ENCODE assay signal across 14 cellular contexts in genomic region chr3:72234394-72234793, GRCh38.
DNase-seq lines count a peak whose midpoint lies in the region; ATAC-seq and TF ChIP-seq lines count a peak whose summit lies in the region.
"Had no signal": no experiment of that assay in that cellular context is flagged by ENCODE, and none has a peak within 500 bp of the region (broad histone marks: within the 10 kb centered on the region; RNA-seq: fewer than 3 reads in every experiment).

No MANE protein-coding gene starts in this region.

- H3K27me3 ChIP-seq in RWPE2 (ENCODE audit: insufficient read depth, poor library complexity, severe bottlenecking) = no peaks in the 10 kb centered on the region

- H3K27ac ChIP-seq in RWPE2 (ENCODE audit: poor library complexity, severe bottlenecking) = no peak overlapping the region

- no peaks in the 10 kb centered on the region for H3K9me3 ChIP-seq in RWPE2 (ENCODE audit: severe bottlenecking)

- no peaks in the 10 kb centered on the region for H3K36me3 ChIP-seq in RWPE2 (ENCODE audit: low read depth)

- DNase-seq in AG08395 (ENCODE audit: low spot score) (peak; percentile 95), RWPE2 (ENCODE audit: low spot score) (no peak), fibroblast of the aortic adventitia (ENCODE audit: low read depth) (peak; percentile 96), non-pigmented ciliary epithelial cell (ENCODE audit: low read depth) (peak; percentile 10), NCI-H69 (lab: John Stamatoyannopoulos, UW) (no peak), Kasumi-1 (lab: John Stamatoyannopoulos, UW) (no peak), NCI-H1436 treated with DMSO at 0.1 percent for 48 hours (lab: John Stamatoyannopoulos, UW) (no peak)
- DNase-seq: activated CD4-positive, CD25-positive, alpha-beta regulatory T cell; activated T-cell treated with anti-CD3 and anti-CD28 coated beads, Interleukin-2, amount 50 U/mL, for 24 hours; kidney; NCI-H1092 treated with DMSO at 0.1 percent for 48 hours; NCI-H524; occipital lobe had no signal

- no peak for TF ChIP-seq CTCF in RWPE2 (IDR thresholded peaks at IDR 0.05; ENCODE audit: poor library complexity, severe bottlenecking)
- TF ChIP-seq CTCF in fibroblast of the aortic adventitia (IDR thresholded peaks at IDR 0.05; ENCODE audit: insufficient read depth, low read length) = no peak

- ATAC-seq in RWPE2 (ENCODE audit: low read depth) (peak; percentile 49; the same call in 2 of the 3 replicates), HG02973 (IDR thresholded peaks at IDR 0.05; ENCODE audit: unreplicated experiment) (no peak)

- no peaks in the 10 kb centered on the region for H3K4me1 ChIP-seq in RWPE2 (ENCODE audit: insufficient read depth, poor library complexity, severe bottlenecking)

- no peak overlapping the region for H3K4me3 ChIP-seq in RWPE2 (ENCODE audit: severe bottlenecking)
- no peak overlapping the region for H3K4me3 ChIP-seq in fibroblast of the aortic adventitia (ENCODE audit: low read depth, low read length)

Comparison
In these comparisons a context has a peak if more than half of its experiments do, and no peak if none do; other contexts are left out.
1. DNase-seq: peak in AG08395 (single experiment), fibroblast of the aortic adventitia (single experiment) and non-pigmented ciliary epithelial cell (single experiment); none in RWPE2 (single experiment), NCI-H69 (single experiment), Kasumi-1 (0 of 2) and NCI-H1436 treated with DMSO at 0.1 percent for 48 hours (single experiment).